Comparison of ENCODE assay signal across 18 cellular contexts in the genomic region with DNA sequence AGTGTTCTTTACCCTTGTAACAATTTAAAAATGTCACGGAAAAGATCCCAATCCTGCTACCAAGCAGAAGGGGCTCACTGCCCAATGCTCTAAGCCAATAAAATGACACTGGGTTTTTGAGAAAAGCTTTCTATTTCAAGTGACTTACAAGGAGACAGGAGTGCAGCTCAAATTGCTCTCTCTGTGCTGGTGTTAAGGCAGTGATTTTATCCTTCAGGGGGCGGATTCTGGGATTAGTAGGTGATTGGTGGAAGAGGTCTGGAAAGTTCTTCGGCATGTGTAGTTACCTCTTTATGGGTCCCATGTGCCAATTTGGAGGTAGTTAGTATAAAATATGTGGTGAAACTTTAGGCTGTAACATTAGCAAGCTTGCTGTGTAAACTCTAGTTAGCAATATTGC. TPM values are rescaled to one million over a fixed set of nuclear protein-coding genes. Genes with fewer than 3 reads are reported as not detected.
A peak's percentile ranks its signal among the peaks of the same experiment; 100 is the strongest.
DNase-seq lines count a peak whose midpoint lies in the region; ATAC-seq and TF ChIP-seq lines count a peak whose summit lies in the region.
"Had no signal": no experiment of that assay in that cellular context is flagged by ENCODE, and none has a peak within 500 bp of the region (broad histone marks: within the 10 kb centered on the region; RNA-seq: fewer than 3 reads in every experiment).

No MANE protein-coding gene starts in this region.

- H4K20me1 ChIP-seq in SK-N-SH (ENCODE audit: insufficient read depth): no peaks in the 10 kb centered on the region

- H3K36me3 ChIP-seq in endodermal cell (ENCODE audit: control insufficient read depth, insufficient read depth, low read length): peaks cover 31% of the 10 kb centered on the region
- peaks cover 26 to 27% of the 10 kb centered on the region in 2 experiments for H3K36me3 ChIP-seq in SK-N-SH (replicated peaks in 1 of 2; ENCODE audit: control insufficient read depth in 1 of 2, insufficient read depth in 2 of 2, low read length in 1 of 2)
- H3K36me3 ChIP-seq: BE2C had no signal

- H3K9me2 ChIP-seq in SK-N-SH: no peaks in the 10 kb centered on the region

- POLR2A ChIA-PET in SK-N-SH (lab: Yijun Ruan, JAX): no interaction called here

- H3K27me3 ChIP-seq in endodermal cell (ENCODE audit: control insufficient read depth, insufficient read depth, low read length, poor library complexity, severe bottlenecking) (no peaks in the 10 kb centered on the region), SK-N-SH (ENCODE audit: insufficient read depth) (no peaks in the 10 kb centered on the region)
- H3K27me3 ChIP-seq: BE2C had no signal

- DNase-seq in activated naive CD4-positive, alpha-beta T cell treated with anti-CD3 and anti-CD28 coated beads, Interleukin-2, amount 50 U/mL, for 72 hours (ENCODE audit: low spot score in 2 of 2): no peak
- DNase-seq in activated naive CD4-positive, alpha-beta T cell (lab: John Stamatoyannopoulos, UW): no peak
- DNase-seq in NCI-H82 (lab: John Stamatoyannopoulos, UW) (peak; percentile 56), endodermal cell (no peak), cerebellar cortex (ENCODE audit: low spot score) (no peak), SK-N-SH (no peak)
- DNase-seq in stimulated activated effector memory CD8-positive, alpha-beta T cell treated with anti-CD3 and anti-CD28 coated beads, Interleukin-12 subunit alpha, Interleukin-12 subunit beta, amount 100 ng/mL, for 72 hours (ENCODE audit: low spot score in 2 of 2): no peak
- DNase-seq in activated T-helper 1 cell treated with anti-CD3 and anti-CD28 coated beads, Interleukin-12 subunit alpha, Interleukin-12 subunit beta, Interleukin-2, Interleukin-4 antibody, amounts not matched to agents 30 ng/mL and 10 ng/mL and 1 ng/mL, durations not matched to agents 14 hours and 24 hours and 36 hours (ENCODE audit: low spot score): no peak
- DNase-seq: BE2C; Caco-2; CD4-positive, alpha-beta T cell; NCI-H1092 treated with DMSO at 0.1 percent for 48 hours; NCI-H2081; NCI-H774; RPMI8226; SIG-M5 had no signal

- no peak overlapping the region for H2AFZ ChIP-seq in SK-N-SH (ENCODE audit: low read depth)

- H3K4me2 ChIP-seq in SK-N-SH: no peak overlapping the region

- no peaks in the 10 kb centered on the region for H3K9me3 Mint-ChIP-seq in activated naive CD4-positive, alpha-beta T cell treated with anti-CD3 and anti-CD28 coated beads, Interleukin-2, amount 50 U/mL, for 72 hours
- no peaks in the 10 kb centered on the region for H3K9me3 Mint-ChIP-seq in endodermal cell
- no peaks in the 10 kb centered on the region for H3K9me3 Mint-ChIP-seq in stimulated activated effector memory CD8-positive, alpha-beta T cell treated with anti-CD3 and anti-CD28 coated beads, Interleukin-12 subunit alpha, Interleukin-12 subunit beta, amount 100 ng/mL, for 72 hours
- no peaks in the 10 kb centered on the region for H3K9me3 Mint-ChIP-seq in activated T-helper 1 cell treated with anti-CD3 and anti-CD28 coated beads, Interleukin-12 subunit alpha, Interleukin-12 subunit beta, Interleukin-2, Interleukin-4 antibody, amounts not matched to agents 30 ng/mL and 10 ng/mL and 1 ng/mL, durations not matched to agents 14 hours and 24 hours and 36 hours
- H3K9me3 Mint-ChIP-seq: CD4-positive, alpha-beta T cell; IgD-negative memory B cell had no signal

- peaks cover 18% of the 10 kb centered on the region for H3K4me1 Mint-ChIP-seq in endodermal cell
- no peaks in the 10 kb centered on the region for H3K4me1 Mint-ChIP-seq in stimulated activated effector memory CD8-positive, alpha-beta T cell treated with anti-CD3 and anti-CD28 coated beads, Interleukin-12 subunit alpha, Interleukin-12 subunit beta, amount 100 ng/mL, for 72 hours
- H3K4me1 Mint-ChIP-seq in activated T-helper 1 cell treated with anti-CD3 and anti-CD28 coated beads, Interleukin-12 subunit alpha, Interleukin-12 subunit beta, Interleukin-2, Interleukin-4 antibody, amounts not matched to agents 30 ng/mL and 10 ng/mL and 1 ng/mL, durations not matched to agents 14 hours and 24 hours and 36 hours (ENCODE audit: low read depth): peaks cover 6% of the 10 kb centered on the region

- CTCF ChIA-PET in SK-N-SH (lab: Yijun Ruan, JAX): interaction anchor here (1.2 to 2.0 kb wide), 2 partner anchors 8 to 10 kb away, joined by 7 to 8 read pairs; no protein-coding TSS in a partner anchor

- H3K27me3 Mint-ChIP-seq in endodermal cell (ENCODE audit: insufficient read depth): no peaks in the 10 kb centered on the region
- no peaks in the 10 kb centered on the region for H3K27me3 Mint-ChIP-seq in activated T-helper 1 cell treated with anti-CD3 and anti-CD28 coated beads, Interleukin-12 subunit alpha, Interleukin-12 subunit beta, Interleukin-2, Interleukin-4 antibody, amounts not matched to agents 30 ng/mL and 10 ng/mL and 1 ng/mL, durations not matched to agents 14 hours and 24 hours and 36 hours (ENCODE audit: insufficient read depth)
- H3K27me3 Mint-ChIP-seq: CD4-positive, alpha-beta T cell; IgD-negative memory B cell had no signal

- peaks cover 3% of the 10 kb centered on the region for H3F3A ChIP-seq in SK-N-SH (replicated peaks; ENCODE audit: insufficient read depth)

- 92 to 100% methylated on average over 2 to 3 of the region's 3 CpGs for WGBS in endodermal cell (ENCODE audit: insufficient coverage in 1 of 2, insufficient read length in 1 of 2), 2 experiments
- 95% methylated on average over 3 of the region's 3 CpGs for WGBS in SK-N-SH (ENCODE audit: low lambda C conversion rate)

- ATAC-seq in activated naive CD4-positive, alpha-beta T cell treated with anti-CD3 and anti-CD28 coated beads, Interleukin-2, amount 50 U/mL, for 72 hours: no peak
- no peak for ATAC-seq in stimulated activated effector memory CD8-positive, alpha-beta T cell treated with anti-CD3 and anti-CD28 coated beads, Interleukin-12 subunit alpha, Interleukin-12 subunit beta, amount 100 ng/mL, for 72 hours

- H3K4me3 ChIP-seq in endodermal cell (ENCODE audit: low read length): no peak overlapping the region
- no peak overlapping the region for H3K4me3 ChIP-seq in SK-N-SH (ENCODE audit: low read depth in 2 of 2, low read length in 1 of 2)
- H3K4me3 ChIP-seq: HAP-1 had no signal

- no peaks in the 10 kb centered on the region for H3K4me1 ChIP-seq in endodermal cell (ENCODE audit: control insufficient read depth, insufficient read depth, low read length)
- H3K4me1 ChIP-seq in SK-N-SH (ENCODE audit: control insufficient read depth in 1 of 2, insufficient read depth in 2 of 2, low read depth in 1 of 2, low read length in 1 of 2): no peaks in the 10 kb centered on the region
- H3K4me1 ChIP-seq: BE2C had no signal

- TF ChIP-seq CTCF in endodermal cell (conservative IDR thresholded peaks at IDR 0.05) (no peak), SK-N-SH (IDR thresholded peaks at IDR 0.05) (no peak)

- H3K9me3 ChIP-seq in endodermal cell (ENCODE audit: control insufficient read depth, low read length) (no peaks in the 10 kb centered on the region), SK-N-SH (no peaks in the 10 kb centered on the region)
- H3K9me3 ChIP-seq: BE2C, Caco-2, HAP-1 had no signal

- TF ChIP-seq RAD21 in SK-N-SH (IDR thresholded peaks at IDR 0.05; ENCODE audit: low read length): no peak

- H3K27ac ChIP-seq in endodermal cell (ENCODE audit: low read depth, low read length) (peak overlapping the region; percentile 62), SK-N-SH (ENCODE audit: low read depth in 2 of 2, low read length in 1 of 2) (no peak overlapping the region)

- TF ChIP-seq EP300 in SK-N-SH (IDR thresholded peaks at IDR 0.05; ENCODE audit: borderline replicate concordance in 1 of 2, low read depth in 1 of 2, low read length in 1 of 2): no peak

- H3K9ac ChIP-seq in endodermal cell (ENCODE audit: extremely low read depth, low read length, poor library complexity, severe bottlenecking) (no peak overlapping the region), SK-N-SH (no peak overlapping the region)

- H3K4me3 Mint-ChIP-seq in endodermal cell: no peak overlapping the region
- H3K4me3 Mint-ChIP-seq in stimulated activated effector memory CD8-positive, alpha-beta T cell treated with anti-CD3 and anti-CD28 coated beads, Interleukin-12 subunit alpha, Interleukin-12 subunit beta, amount 100 ng/mL, for 72 hours: no peak overlapping the region
- no peak overlapping the region for H3K4me3 Mint-ChIP-seq in activated T-helper 1 cell treated with anti-CD3 and anti-CD28 coated beads, Interleukin-12 subunit alpha, Interleukin-12 subunit beta, Interleukin-2, Interleukin-4 antibody, amounts not matched to agents 30 ng/mL and 10 ng/mL and 1 ng/mL, durations not matched to agents 14 hours and 24 hours and 36 hours
- H3K4me3 Mint-ChIP-seq: CD4-positive, alpha-beta T cell; IgD-negative memory B cell had no signal

- peaks cover 1 to 8% of the 10 kb centered on the region in 2 donors for H3K36me3 Mint-ChIP-seq in activated naive CD4-positive, alpha-beta T cell treated with anti-CD3 and anti-CD28 coated beads, Interleukin-2, amount 50 U/mL, for 72 hours
- peaks cover 36% of the 10 kb centered on the region for H3K36me3 Mint-ChIP-seq in endodermal cell (ENCODE audit: low read depth)
- H3K36me3 Mint-ChIP-seq in stimulated activated effector memory CD8-positive, alpha-beta T cell treated with anti-CD3 and anti-CD28 coated beads, Interleukin-12 subunit alpha, Interleukin-12 subunit beta, amount 100 ng/mL, for 72 hours: peaks cover 76% of the 10 kb centered on the region
- peaks cover 28% of the 10 kb centered on the region for H3K36me3 Mint-ChIP-seq in activated T-helper 1 cell treated with anti-CD3 and anti-CD28 coated beads, Interleukin-12 subunit alpha, Interleukin-12 subunit beta, Interleukin-2, Interleukin-4 antibody, amounts not matched to agents 30 ng/mL and 10 ng/mL and 1 ng/mL, durations not matched to agents 14 hours and 24 hours and 36 hours (ENCODE audit: low read depth)

- no peaks in the 10 kb centered on the region for H3K79me2 ChIP-seq in SK-N-SH (ENCODE audit: insufficient read depth)

- peak overlapping the region; percentile 62 to 85 for H3K27ac Mint-ChIP-seq in activated naive CD4-positive, alpha-beta T cell treated with anti-CD3 and anti-CD28 coated beads, Interleukin-2, amount 50 U/mL, for 72 hours
- peak overlapping the region; percentile 89 for H3K27ac Mint-ChIP-seq in endodermal cell
- H3K27ac Mint-ChIP-seq in stimulated activated effector memory CD8-positive, alpha-beta T cell treated with anti-CD3 and anti-CD28 coated beads, Interleukin-12 subunit alpha, Interleukin-12 subunit beta, amount 100 ng/mL, for 72 hours: peak overlapping the region; percentile 24
- no peak overlapping the region for H3K27ac Mint-ChIP-seq in activated T-helper 1 cell treated with anti-CD3 and anti-CD28 coated beads, Interleukin-12 subunit alpha, Interleukin-12 subunit beta, Interleukin-2, Interleukin-4 antibody, amounts not matched to agents 30 ng/mL and 10 ng/mL and 1 ng/mL, durations not matched to agents 14 hours and 24 hours and 36 hours
- H3K27ac Mint-ChIP-seq: CD4-positive, alpha-beta T cell had no signal

- intact Hi-C loops in activated T-helper 1 cell treated with anti-CD3 and anti-CD28 coated beads, Interleukin-12 subunit alpha, Interleukin-12 subunit beta, Interleukin-2, Interleukin-4 antibody, amounts not matched to agents 30 ng/mL and 10 ng/mL and 1 ng/mL, durations not matched to agents 14 hours and 24 hours and 36 hours (cut with micrococcal nuclease): no loop called here

RNA-seq across cellular contexts. Expression of a gene that starts 27.4 kb away (rescaled TPM):
- 100 to 1,000 TPM; 159 to 249 TPM for total RNA-seq in activated naive CD4-positive, alpha-beta T cell treated with anti-CD3 and anti-CD28 coated beads, Interleukin-2, amount 50 U/mL, for 72 hours
- 100 to 1,000 TPM; 140 to 141 TPM for total RNA-seq in endodermal cell
- 90.8 TPM for polyA plus RNA-seq in endodermal cell (2013, experiment 1 of 2)
- 85.7 TPM for polyA plus RNA-seq in endodermal cell (2013, experiment 2 of 2)
- total RNA-seq in activated T-helper 1 cell treated with anti-CD3 and anti-CD28 coated beads, Interleukin-12 subunit alpha, Interleukin-12 subunit beta, Interleukin-2, Interleukin-4 antibody, amounts not matched to agents 30 ng/mL and 10 ng/mL and 1 ng/mL, durations not matched to agents 14 hours and 24 hours and 36 hours: 176 and 177 TPM in 2 replicates
- 18.4 and 18.9 TPM in 2 replicates for polyA plus RNA-seq in SK-N-SH (2012; rRNA removed)
- polyA plus RNA-seq in SK-N-SH (2012; cell fraction: cytosol; rRNA removed): 20.8 and 22.9 TPM in 2 replicates
- polyA plus RNA-seq in SK-N-SH (2012; cell fraction: nucleus; rRNA removed): 8.8 and 15.5 TPM in 2 replicates
